In genomic region chr10:84179059-84179710, GRCh38 we compare ENCODE assay signal across 8 cellular contexts. TPM values are rescaled to one million over a fixed set of nuclear protein-coding genes. Genes with fewer than 3 reads are reported as not detected.
A peak's percentile ranks its signal among the peaks of the same experiment; 100 is the strongest.
DNase-seq lines count a peak whose midpoint lies in the region; ATAC-seq and TF ChIP-seq lines count a peak whose summit lies in the region.

No MANE protein-coding gene starts in this region.

- no peak overlapping the region for H3K27ac ChIP-seq in lower lobe of right lung

- H3K4me3 Mint-ChIP-seq in activated T-cell treated with anti-CD3 and anti-CD28 coated beads, Interleukin-2, amount 50 U/mL, for 4 hours = no peak overlapping the region
- H3K4me3 Mint-ChIP-seq in activated T-cell treated with anti-CD3 and anti-CD28 coated beads, Interleukin-2, amount 50 U/mL, for 24 hours = no peak overlapping the region
- no peak overlapping the region for H3K4me3 Mint-ChIP-seq in WTC11

- H3K4me1 Mint-ChIP-seq in activated T-cell treated with anti-CD3 and anti-CD28 coated beads, Interleukin-2, amount 50 U/mL, for 4 hours (ENCODE audit: low read depth) = peaks cover 10% of the 10 kb centered on the region
- H3K4me1 Mint-ChIP-seq in activated T-cell treated with anti-CD3 and anti-CD28 coated beads, Interleukin-2, amount 50 U/mL, for 24 hours (ENCODE audit: low read depth) = no peaks in the 10 kb centered on the region
- H3K4me1 Mint-ChIP-seq in WTC11 = no peaks in the 10 kb centered on the region

- no peaks in the 10 kb centered on the region for H3K4me1 ChIP-seq in lower lobe of right lung

- no peaks in the 10 kb centered on the region for H3K9me3 ChIP-seq in lower lobe of right lung

- no peaks in the 10 kb centered on the region for H3K36me3 Mint-ChIP-seq in activated T-cell treated with anti-CD3 and anti-CD28 coated beads, Interleukin-2, amount 50 U/mL, for 4 hours (ENCODE audit: insufficient read depth)
- no peaks in the 10 kb centered on the region for H3K36me3 Mint-ChIP-seq in activated T-cell treated with anti-CD3 and anti-CD28 coated beads, Interleukin-2, amount 50 U/mL, for 24 hours (ENCODE audit: low read depth)
- H3K36me3 Mint-ChIP-seq in WTC11 = peaks cover 10% of the 10 kb centered on the region

- no peaks in the 10 kb centered on the region for H3K36me3 ChIP-seq in lower lobe of right lung

- intact Hi-C loops in lower lobe of right lung (cut with DNase I) = no loop called here

- CTCF ChIA-PET in WTC11 (lab: Charles Lee) = no interaction called here

- no peak for DNase-seq in activated T-cell treated with anti-CD3 and anti-CD28 coated beads, Interleukin-2, amount 50 U/mL, for 4 hours
- no peak for DNase-seq in activated T-cell treated with anti-CD3 and anti-CD28 coated beads, Interleukin-2, amount 50 U/mL, for 24 hours
- DNase-seq in HS-5 (ENCODE audit: low read depth) = peak; percentile 43
- no peak for DNase-seq in WTC11 (ENCODE audit: low spot score)
- DNase-seq in lower lobe of right lung = no peak
- no peak for DNase-seq in SIG-M5 (lab: John Stamatoyannopoulos, UW)
- no peak for DNase-seq in iPS-NIHi11 (ENCODE audit: low spot score)

- no peak overlapping the region for H3K4me3 ChIP-seq in lower lobe of right lung

- H3K9me3 Mint-ChIP-seq in activated T-cell treated with anti-CD3 and anti-CD28 coated beads, Interleukin-2, amount 50 U/mL, for 4 hours = no peaks in the 10 kb centered on the region
- no peaks in the 10 kb centered on the region for H3K9me3 Mint-ChIP-seq in activated T-cell treated with anti-CD3 and anti-CD28 coated beads, Interleukin-2, amount 50 U/mL, for 24 hours
- H3K9me3 Mint-ChIP-seq in WTC11 = peaks cover 16% of the 10 kb centered on the region

- H3K27me3 Mint-ChIP-seq in activated T-cell treated with anti-CD3 and anti-CD28 coated beads, Interleukin-2, amount 50 U/mL, for 4 hours (ENCODE audit: low read depth) = no peaks in the 10 kb centered on the region
- no peaks in the 10 kb centered on the region for H3K27me3 Mint-ChIP-seq in activated T-cell treated with anti-CD3 and anti-CD28 coated beads, Interleukin-2, amount 50 U/mL, for 24 hours
- H3K27me3 Mint-ChIP-seq in WTC11 (ENCODE audit: low read depth) = peaks cover 5% of the 10 kb centered on the region

- H3K27ac Mint-ChIP-seq in activated T-cell treated with anti-CD3 and anti-CD28 coated beads, Interleukin-2, amount 50 U/mL, for 24 hours = no peak overlapping the region
- H3K27ac Mint-ChIP-seq in WTC11 = no peak overlapping the region

- POLR2A ChIA-PET in WTC11 (lab: Charles Lee) = no interaction called here

- ATAC-seq in activated T-cell treated with anti-CD3 and anti-CD28 coated beads, Interleukin-2, amount 50 U/mL, for 4 hours = peak; percentile 9 to 64
- peak; percentile 90 for ATAC-seq in GM21619 (IDR thresholded peaks at IDR 0.05; ENCODE audit: unreplicated experiment)
- ATAC-seq in WTC11 = peak; percentile 47; the same call in 1 of the 2 replicates
- ATAC-seq in lower lobe of right lung = peak; percentile 19 to 49

- no peaks in the 10 kb centered on the region for H3K27me3 ChIP-seq in lower lobe of right lung (ENCODE audit: low read depth)

- TF ChIP-seq CTCF in WTC11 (IDR thresholded peaks at IDR 0.05) (no peak), lower lobe of right lung (IDR thresholded peaks at IDR 0.05) (no peak)

TF ChIP-seq in WTC11, 78 proteins besides CTCF, POLR2A, EP300 and RAD21:
- TF ChIP-seq ETV6 (CRISPR knock-in tag; IDR thresholded peaks at IDR 0.05) = no peak
- TF ChIP-seq PRRX2 (CRISPR knock-in tag; IDR thresholded peaks at IDR 0.05) = no peak
- TF ChIP-seq RELA (CRISPR knock-in tag; IDR thresholded peaks at IDR 0.05; ENCODE audit: borderline replicate concordance) = no peak
- no peak for TF ChIP-seq ERG (CRISPR knock-in tag; IDR thresholded peaks at IDR 0.05)
- no peak for TF ChIP-seq NFE2L1 (CRISPR knock-in tag; IDR thresholded peaks at IDR 0.05)

RNA-seq across cellular contexts. Expression of gene GPR15LG, which starts 5.6 kb away (rescaled TPM):
- total RNA-seq in activated T-cell treated with anti-CD3 and anti-CD28 coated beads, Interleukin-2, amount 50 U/mL, for 4 hours = not detected
- total RNA-seq in WTC11 (2021) (not detected in 3 replicates), lower lobe of right lung (not detected)

RNA-seq across cellular contexts. Expression of gene CDHR1, which starts 15.2 kb away (rescaled TPM):
- 1 to 10 TPM in 1 of 3 donors, under 1 TPM in 2; 0.22 to 1.3 (median 0.28) TPM for total RNA-seq in activated T-cell treated with anti-CD3 and anti-CD28 coated beads, Interleukin-2, amount 50 U/mL, for 4 hours
- total RNA-seq in WTC11 (2021) (5.0 to 7.2 TPM (median 6.4 TPM) in 3 replicates), lower lobe of right lung (0.24 TPM)

RNA-seq across cellular contexts. Expression of gene GHITM, which starts 39.9 kb away (rescaled TPM):
- 100 to 1,000 TPM; 206 to 234 (median 220) TPM for total RNA-seq in activated T-cell treated with anti-CD3 and anti-CD28 coated beads, Interleukin-2, amount 50 U/mL, for 4 hours
- total RNA-seq in WTC11 (2021) (95.9 to 98.8 TPM (median 97.6 TPM) in 3 replicates), lower lobe of right lung (109 TPM)

RNA-seq across cellular contexts. Expression of gene LRIT2, which starts 46.2 kb away (rescaled TPM):
- not detected for total RNA-seq in activated T-cell treated with anti-CD3 and anti-CD28 coated beads, Interleukin-2, amount 50 U/mL, for 4 hours
- total RNA-seq in WTC11 (2021) (not detected in 3 replicates), lower lobe of right lung (not detected)

Comparison
In these comparisons a context has a peak if more than half of its experiments do, and no peak if none do; other contexts are left out.
1. ATAC-seq: peak in every context shown above with its lines; median percentile 90 in GM21619; 47 in WTC11; 36 in activated T-cell treated with anti-CD3 and anti-CD28 coated beads, Interleukin-2, amount 50 U/mL, for 4 hours; 34 in lower lobe of right lung.